In the genomic region with DNA sequence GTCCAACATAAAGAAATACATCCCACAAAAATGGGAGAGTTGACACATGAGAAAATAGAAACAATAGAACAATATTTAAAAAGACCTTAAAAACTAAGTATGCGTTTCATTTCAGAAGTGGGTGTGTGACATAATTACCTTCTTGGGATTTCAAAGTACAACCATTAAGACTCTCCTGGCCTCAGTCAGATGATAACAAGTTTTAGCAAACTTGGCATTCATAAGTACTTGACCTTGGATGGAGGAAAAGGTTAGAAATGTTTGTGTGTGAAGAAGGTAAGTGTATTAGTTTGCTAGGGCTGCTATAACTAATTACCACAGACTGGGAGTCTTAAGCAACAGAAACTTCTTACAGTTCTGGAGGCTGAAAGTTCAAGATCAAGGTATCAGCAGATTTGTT, we compare ENCODE assay signal across 1 cellular context.
A peak's percentile ranks its signal among the peaks of the same experiment; 100 is the strongest.
TF ChIP-seq lines count a peak whose summit lies in the region.

No MANE protein-coding gene starts in this region.

TF ChIP-seq in HepG2, 621 proteins besides CTCF, POLR2A, EP300 and RAD21:
- TF ChIP-seq JDP2 (CRISPR knock-in tag; IDR thresholded peaks at IDR 0.05; ENCODE audit: borderline replicate concordance) (no peak), ZNF12 (CRISPR knock-in tag; IDR thresholded peaks at IDR 0.05) (peak; percentile 80), ZNF143 (CRISPR knock-in tag; IDR thresholded peaks at IDR 0.05) (no peak), EEA1 (CRISPR knock-in tag; IDR thresholded peaks at IDR 0.05; ENCODE audit: borderline replicate concordance) (no peak), ADNP (CRISPR knock-in tag; IDR thresholded peaks at IDR 0.05) (no peak), ZNF614 (CRISPR knock-in tag; IDR thresholded peaks at IDR 0.05; ENCODE audit: borderline replicate concordance) (no peak)
TF ChIP-seq in HepG2: peak in this region for 1.
